ENCODE assay signal across 1 cellular context in the genomic region with DNA sequence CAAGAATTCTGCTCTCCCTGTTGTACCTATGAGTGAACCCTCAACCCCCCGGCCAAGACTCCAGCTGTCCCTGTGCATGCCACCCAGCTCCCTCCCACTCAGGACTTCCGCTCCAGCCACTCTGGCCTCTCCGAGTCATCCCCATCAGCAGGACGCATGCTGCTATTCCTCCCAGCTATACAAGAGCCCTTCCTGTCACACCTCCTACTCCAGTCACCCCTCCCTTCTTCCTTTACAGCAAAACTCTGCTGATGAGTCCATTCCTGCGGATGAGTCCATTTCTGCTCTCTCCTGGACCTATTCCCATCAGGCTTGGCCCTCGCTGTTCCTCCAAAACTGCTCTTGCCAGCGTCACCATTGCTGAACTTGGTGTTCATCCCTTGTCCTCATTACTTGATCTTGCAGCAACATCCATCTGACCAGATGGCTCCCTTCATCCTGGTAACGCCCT.
A peak's percentile ranks its signal among the peaks of the same experiment; 100 is the strongest.
TF ChIP-seq lines count a peak whose summit lies in the region.

No MANE protein-coding gene starts in this region.

TF ChIP-seq in HEK293, 187 proteins besides CTCF, POLR2A, EP300 and RAD21 (continued from another document):
- TF ChIP-seq, protein P1, sequence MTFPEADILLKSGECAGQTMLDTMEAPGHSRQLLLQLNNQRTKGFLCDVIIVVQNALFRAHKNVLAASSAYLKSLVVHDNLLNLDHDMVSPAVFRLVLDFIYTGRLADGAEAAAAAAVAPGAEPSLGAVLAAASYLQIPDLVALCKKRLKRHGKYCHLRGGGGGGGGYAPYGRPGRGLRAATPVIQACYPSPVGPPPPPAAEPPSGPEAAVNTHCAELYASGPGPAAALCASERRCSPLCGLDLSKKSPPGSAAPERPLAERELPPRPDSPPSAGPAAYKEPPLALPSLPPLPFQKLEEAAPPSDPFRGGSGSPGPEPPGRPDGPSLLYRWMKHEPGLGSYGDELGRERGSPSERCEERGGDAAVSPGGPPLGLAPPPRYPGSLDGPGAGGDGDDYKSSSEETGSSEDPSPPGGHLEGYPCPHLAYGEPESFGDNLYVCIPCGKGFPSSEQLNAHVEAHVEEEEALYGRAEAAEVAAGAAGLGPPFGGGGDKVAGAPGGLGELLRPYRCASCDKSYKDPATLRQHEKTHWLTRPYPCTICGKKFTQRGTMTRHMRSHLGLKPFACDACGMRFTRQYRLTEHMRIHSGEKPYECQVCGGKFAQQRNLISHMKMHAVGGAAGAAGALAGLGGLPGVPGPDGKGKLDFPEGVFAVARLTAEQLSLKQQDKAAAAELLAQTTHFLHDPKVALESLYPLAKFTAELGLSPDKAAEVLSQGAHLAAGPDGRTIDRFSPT (tag by site-specific recombination; IDR thresholded peaks at IDR 0.05) = no peak
- 0 out of 2 replicates have a peak, but pooled peaks have one; percentile 7 for TF ChIP-seq SP2 (tag by site-specific recombination; IDR thresholded peaks at IDR 0.05)
- TF ChIP-seq ZNF600 (tag by site-specific recombination; IDR thresholded peaks at IDR 0.05) = peak; percentile 72; the same call in 1 of the 2 replicates
- TF ChIP-seq ZNF664 (tag by site-specific recombination; IDR thresholded peaks at IDR 0.05) = no peak
- TF ChIP-seq, protein P2, sequence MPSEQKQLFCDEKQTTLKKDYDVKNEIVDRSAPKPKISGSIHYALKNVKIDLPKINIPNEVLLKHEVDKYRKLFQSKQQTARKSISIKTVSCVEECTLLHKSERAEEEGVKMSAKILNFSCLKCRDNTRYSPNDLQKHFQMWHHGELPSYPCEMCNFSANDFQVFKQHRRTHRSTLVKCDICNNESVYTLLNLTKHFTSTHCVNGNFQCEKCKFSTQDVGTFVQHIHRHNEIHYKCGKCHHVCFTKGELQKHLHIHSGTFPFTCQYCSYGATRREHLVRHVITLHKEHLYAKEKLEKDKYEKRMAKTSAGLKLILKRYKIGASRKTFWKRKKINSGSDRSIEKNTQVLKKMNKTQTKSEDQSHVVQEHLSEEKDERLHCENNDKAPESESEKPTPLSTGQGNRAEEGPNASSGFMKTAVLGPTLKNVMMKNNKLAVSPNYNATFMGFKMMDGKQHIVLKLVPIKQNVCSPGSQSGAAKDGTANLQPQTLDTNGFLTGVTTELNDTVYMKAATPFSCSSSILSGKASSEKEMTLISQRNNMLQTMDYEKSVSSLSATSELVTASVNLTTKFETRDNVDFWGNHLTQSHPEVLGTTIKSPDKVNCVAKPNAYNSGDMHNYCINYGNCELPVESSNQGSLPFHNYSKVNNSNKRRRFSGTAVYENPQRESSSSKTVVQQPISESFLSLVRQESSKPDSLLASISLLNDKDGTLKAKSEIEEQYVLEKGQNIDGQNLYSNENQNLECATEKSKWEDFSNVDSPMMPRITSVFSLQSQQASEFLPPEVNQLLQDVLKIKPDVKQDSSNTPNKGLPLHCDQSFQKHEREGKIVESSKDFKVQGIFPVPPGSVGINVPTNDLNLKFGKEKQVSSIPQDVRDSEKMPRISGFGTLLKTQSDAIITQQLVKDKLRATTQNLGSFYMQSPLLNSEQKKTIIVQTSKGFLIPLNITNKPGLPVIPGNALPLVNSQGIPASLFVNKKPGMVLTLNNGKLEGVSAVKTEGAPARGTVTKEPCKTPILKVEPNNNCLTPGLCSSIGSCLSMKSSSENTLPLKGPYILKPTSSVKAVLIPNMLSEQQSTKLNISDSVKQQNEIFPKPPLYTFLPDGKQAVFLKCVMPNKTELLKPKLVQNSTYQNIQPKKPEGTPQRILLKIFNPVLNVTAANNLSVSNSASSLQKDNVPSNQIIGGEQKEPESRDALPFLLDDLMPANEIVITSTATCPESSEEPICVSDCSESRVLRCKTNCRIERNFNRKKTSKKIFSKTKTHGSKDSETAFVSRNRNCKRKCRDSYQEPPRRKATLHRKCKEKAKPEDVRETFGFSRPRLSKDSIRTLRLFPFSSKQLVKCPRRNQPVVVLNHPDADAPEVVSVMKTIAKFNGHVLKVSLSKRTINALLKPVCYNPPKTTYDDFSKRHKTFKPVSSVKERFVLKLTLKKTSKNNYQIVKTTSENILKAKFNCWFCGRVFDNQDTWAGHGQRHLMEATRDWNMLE (tag by site-specific recombination; conservative IDR thresholded peaks at IDR 0.05; ENCODE audit: low read depth) = no peak
- TF ChIP-seq SETDB1 (IDR thresholded peaks at IDR 0.05; ENCODE audit: insufficient read length, low read length) = no peak
- TF ChIP-seq ZNF548 (tag by site-specific recombination; IDR thresholded peaks at IDR 0.05) = no peak
- TF ChIP-seq ZNF248 (tag by site-specific recombination; IDR thresholded peaks at IDR 0.05) = no peak
- TF ChIP-seq, protein P3, sequence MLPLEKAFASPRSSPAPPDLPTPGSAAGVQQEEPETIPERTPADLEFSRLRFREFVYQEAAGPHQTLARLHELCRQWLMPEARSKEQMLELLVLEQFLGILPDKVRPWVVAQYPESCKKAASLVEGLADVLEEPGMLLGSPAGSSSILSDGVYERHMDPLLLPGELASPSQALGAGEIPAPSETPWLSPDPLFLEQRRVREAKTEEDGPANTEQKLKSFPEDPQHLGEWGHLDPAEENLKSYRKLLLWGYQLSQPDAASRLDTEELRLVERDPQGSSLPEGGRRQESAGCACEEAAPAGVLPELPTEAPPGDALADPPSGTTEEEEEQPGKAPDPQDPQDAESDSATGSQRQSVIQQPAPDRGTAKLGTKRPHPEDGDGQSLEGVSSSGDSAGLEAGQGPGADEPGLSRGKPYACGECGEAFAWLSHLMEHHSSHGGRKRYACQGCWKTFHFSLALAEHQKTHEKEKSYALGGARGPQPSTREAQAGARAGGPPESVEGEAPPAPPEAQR (tag by site-specific recombination; IDR thresholded peaks at IDR 0.05) = no peak
- no peak for TF ChIP-seq ZNF366 (tag by site-specific recombination; conservative IDR thresholded peaks at IDR 0.05)
- 0 out of 2 replicates have a peak, but pooled peaks have one; percentile 23 for TF ChIP-seq EGR2 (tag by site-specific recombination; IDR thresholded peaks at IDR 0.05; ENCODE audit: low read depth)
